21 cellular contexts compared by ENCODE assay signal in genomic region chr2:233456934-233457333, GRCh38.
A peak's percentile ranks its signal among the peaks of the same experiment; 100 is the strongest.
DNase-seq lines count a peak whose midpoint lies in the region; ATAC-seq lines count a peak whose summit lies in the region.
"Had no signal": no experiment of that assay in that cellular context is flagged by ENCODE, and none has a peak within 500 bp of the region (broad histone marks: within the 10 kb centered on the region; RNA-seq: fewer than 3 reads in every experiment).

No MANE protein-coding gene starts in this region.

- H3K4me1 Mint-ChIP-seq in activated T-cell treated with anti-CD3 and anti-CD28 coated beads, Interleukin-2, amount 50 U/mL, for 24 hours (ENCODE audit: low read depth): no peaks in the 10 kb centered on the region
- H3K4me1 Mint-ChIP-seq in activated T-cell treated with anti-CD3 and anti-CD28 coated beads, Interleukin-2, amount 50 U/mL, for 72 hours (ENCODE audit: low read depth): no peaks in the 10 kb centered on the region

- H3K9me3 Mint-ChIP-seq in activated T-cell treated with anti-CD3 and anti-CD28 coated beads, Interleukin-2, amount 50 U/mL, for 24 hours: no peaks in the 10 kb centered on the region
- no peaks in the 10 kb centered on the region for H3K9me3 Mint-ChIP-seq in activated T-cell treated with anti-CD3 and anti-CD28 coated beads, Interleukin-2, amount 50 U/mL, for 72 hours

- H3K27me3 Mint-ChIP-seq in activated T-cell treated with anti-CD3 and anti-CD28 coated beads, Interleukin-2, amount 50 U/mL, for 24 hours: no peaks in the 10 kb centered on the region
- H3K27me3 Mint-ChIP-seq in activated T-cell treated with anti-CD3 and anti-CD28 coated beads, Interleukin-2, amount 50 U/mL, for 72 hours (ENCODE audit: low read depth): no peaks in the 10 kb centered on the region

- H3K4me3 Mint-ChIP-seq in activated T-cell treated with anti-CD3 and anti-CD28 coated beads, Interleukin-2, amount 50 U/mL, for 24 hours: no peak overlapping the region
- no peak overlapping the region for H3K4me3 Mint-ChIP-seq in activated T-cell treated with anti-CD3 and anti-CD28 coated beads, Interleukin-2, amount 50 U/mL, for 72 hours

- peaks cover 96% of the 10 kb centered on the region for H3K36me3 Mint-ChIP-seq in activated T-cell treated with anti-CD3 and anti-CD28 coated beads, Interleukin-2, amount 50 U/mL, for 24 hours (ENCODE audit: low read depth)
- H3K36me3 Mint-ChIP-seq in activated T-cell treated with anti-CD3 and anti-CD28 coated beads, Interleukin-2, amount 50 U/mL, for 72 hours (ENCODE audit: insufficient read depth in 2 of 2): peaks cover 4 to 9% of the 10 kb centered on the region in 2 donors

- no peak for DNase-seq in activated T-cell treated with anti-CD3 and anti-CD28 coated beads, Interleukin-2, amount 50 U/mL, for 24 hours
- no peak for DNase-seq in activated T-cell treated with anti-CD3 and anti-CD28 coated beads, Interleukin-2, amount 50 U/mL, for 72 hours
- DNase-seq in T1000 (lab: John Stamatoyannopoulos, UW) (peak; percentile 2), iPS-NIHi7 (ENCODE audit: extremely low spot score) (peak; percentile 49), posterior vena cava (ENCODE audit: low spot score) (peak; percentile 31), dermis blood vessel endothelial cell (no peak)
- DNase-seq: activated CD4-positive, alpha-beta T cell treated with anti-CD3 and anti-CD28 coated beads, Interleukin-2, amount 50 U/mL, for 48 hours; activated gamma-delta T cell; AML-193; amniotic stem cell; effector CD8-positive, alpha-beta T cell; NCI-H1105; NCI-H1930; NCI-H524; occipital lobe; stomach; tibial artery had no signal

- H3K27ac Mint-ChIP-seq in activated T-cell treated with anti-CD3 and anti-CD28 coated beads, Interleukin-2, amount 50 U/mL, for 24 hours: peak overlapping the region; percentile 41
- H3K27ac Mint-ChIP-seq in activated T-cell treated with anti-CD3 and anti-CD28 coated beads, Interleukin-2, amount 50 U/mL, for 72 hours: no peak overlapping the region

- intact Hi-C loops in posterior vena cava (cut with DNase I): no loop called here

- ATAC-seq in activated T-cell treated with anti-CD3 and anti-CD28 coated beads, Interleukin-2, amount 50 U/mL, for 72 hours (replicated peaks in 1 of 2): no peak
- ATAC-seq in HG02763 (IDR thresholded peaks at IDR 0.05; ENCODE audit: unreplicated experiment): no peak
- ATAC-seq in GM21515 (IDR thresholded peaks at IDR 0.05; ENCODE audit: unreplicated experiment): no peak
- ATAC-seq: heart left ventricle, Right ventricle myocardium inferior had no signal

Comparison
In these comparisons a context has a peak if more than half of its experiments do, and no peak if none do; other contexts are left out.
1. DNase-seq: peak in T1000 (single experiment), iPS-NIHi7 (single experiment) and posterior vena cava (single experiment); none in activated T-cell treated with anti-CD3 and anti-CD28 coated beads, Interleukin-2, amount 50 U/mL, for 24 hours (single experiment), activated T-cell treated with anti-CD3 and anti-CD28 coated beads, Interleukin-2, amount 50 U/mL, for 72 hours (0 of 2) and dermis blood vessel endothelial cell (single experiment).